Comparison of ENCODE assay signal across 1 cellular context in genomic region chr2:207166349-207167128, GRCh38.
TF ChIP-seq lines count a peak whose summit lies in the region.

No MANE protein-coding gene starts in this region.

TF ChIP-seq in GM12878, 131 proteins besides CTCF, POLR2A, EP300 and RAD21 (continued from another document and continues in another):
- peak; percentile 64; the same call in 1 of the 2 replicates for TF ChIP-seq PRDM15 (CRISPR knock-in tag; IDR thresholded peaks at IDR 0.05)
- peak; percentile 84 for TF ChIP-seq IKZF1 (conservative IDR thresholded peaks at IDR 0.05)
- 0 out of 2 replicates have a peak, but pooled peaks have one; percentile 21 for TF ChIP-seq WRNIP1 (IDR thresholded peaks at IDR 0.05; ENCODE audit: borderline replicate concordance, low read depth, low read length)
- no peak for TF ChIP-seq SREBF1 (IDR thresholded peaks at IDR 0.05; ENCODE audit: low read length)
- TF ChIP-seq, protein P1, sequence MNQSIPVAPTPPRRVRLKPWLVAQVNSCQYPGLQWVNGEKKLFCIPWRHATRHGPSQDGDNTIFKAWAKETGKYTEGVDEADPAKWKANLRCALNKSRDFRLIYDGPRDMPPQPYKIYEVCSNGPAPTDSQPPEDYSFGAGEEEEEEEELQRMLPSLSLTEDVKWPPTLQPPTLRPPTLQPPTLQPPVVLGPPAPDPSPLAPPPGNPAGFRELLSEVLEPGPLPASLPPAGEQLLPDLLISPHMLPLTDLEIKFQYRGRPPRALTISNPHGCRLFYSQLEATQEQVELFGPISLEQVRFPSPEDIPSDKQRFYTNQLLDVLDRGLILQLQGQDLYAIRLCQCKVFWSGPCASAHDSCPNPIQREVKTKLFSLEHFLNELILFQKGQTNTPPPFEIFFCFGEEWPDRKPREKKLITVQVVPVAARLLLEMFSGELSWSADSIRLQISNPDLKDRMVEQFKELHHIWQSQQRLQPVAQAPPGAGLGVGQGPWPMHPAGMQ (IDR thresholded peaks at IDR 0.05; ENCODE audit: borderline replicate concordance): no peak
- TF ChIP-seq ZNF622 (IDR thresholded peaks at IDR 0.05): no peak
- TF ChIP-seq POU2F2 (IDR thresholded peaks at IDR 0.05; ENCODE audit: borderline replicate concordance, low read depth, low read length): peak; percentile 85; the same call in 2 of the 3 replicates
- 0 out of 2 replicates have a peak, but pooled peaks have one; percentile 8 for TF ChIP-seq SMC3 (IDR thresholded peaks at IDR 0.05; ENCODE audit: borderline replicate concordance, low read length)
- TF ChIP-seq NFXL1 (IDR thresholded peaks at IDR 0.05; ENCODE audit: borderline replicate concordance): no peak
- TF ChIP-seq ATF2 (IDR thresholded peaks at IDR 0.05; ENCODE audit: low read length): no peak
- peak; percentile 73; the same call in 1 of the 2 replicates for TF ChIP-seq TCF3 (IDR thresholded peaks at IDR 0.05; ENCODE audit: borderline replicate concordance, insufficient read depth, low read depth, low read length)
- TF ChIP-seq CHD1 (IDR thresholded peaks at IDR 0.05; ENCODE audit: low read depth, low read length): peak; percentile 75; the same call in 1 of the 2 replicates
- TF ChIP-seq, protein P2, sequence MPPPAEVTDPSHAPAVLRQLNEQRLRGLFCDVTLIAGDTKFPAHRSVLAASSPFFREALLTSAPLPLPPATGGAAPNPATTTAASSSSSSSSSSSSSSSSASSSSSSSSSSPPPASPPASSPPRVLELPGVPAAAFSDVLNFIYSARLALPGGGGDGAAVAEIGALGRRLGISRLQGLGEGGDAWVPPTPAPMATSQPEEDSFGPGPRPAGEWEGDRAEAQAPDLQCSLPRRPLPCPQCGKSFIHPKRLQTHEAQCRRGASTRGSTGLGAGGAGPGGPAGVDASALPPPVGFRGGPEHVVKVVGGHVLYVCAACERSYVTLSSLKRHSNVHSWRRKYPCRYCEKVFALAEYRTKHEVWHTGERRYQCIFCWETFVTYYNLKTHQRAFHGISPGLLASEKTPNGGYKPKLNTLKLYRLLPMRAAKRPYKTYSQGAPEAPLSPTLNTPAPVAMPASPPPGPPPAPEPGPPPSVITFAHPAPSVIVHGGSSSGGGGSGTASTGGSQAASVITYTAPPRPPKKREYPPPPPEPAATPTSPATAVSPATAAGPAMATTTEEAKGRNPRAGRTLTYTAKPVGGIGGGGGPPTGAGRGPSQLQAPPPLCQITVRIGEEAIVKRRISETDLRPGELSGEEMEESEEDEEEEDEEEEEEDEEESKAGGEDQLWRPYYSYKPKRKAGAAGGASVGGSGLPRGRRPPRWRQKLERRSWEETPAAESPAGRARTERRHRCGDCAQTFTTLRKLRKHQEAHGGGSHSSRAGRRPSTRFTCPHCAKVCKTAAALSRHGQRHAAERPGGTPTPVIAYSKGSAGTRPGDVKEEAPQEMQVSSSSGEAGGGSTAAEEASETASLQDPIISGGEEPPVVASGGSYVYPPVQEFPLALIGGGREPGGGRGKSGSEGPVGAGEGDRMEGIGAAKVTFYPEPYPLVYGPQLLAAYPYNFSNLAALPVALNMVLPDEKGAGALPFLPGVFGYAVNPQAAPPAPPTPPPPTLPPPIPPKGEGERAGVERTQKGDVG (CRISPR knock-in tag; IDR thresholded peaks at IDR 0.05): no peak; the same call in 1 of the 2 replicates
- no peak; the same call in 1 of the 2 replicates for TF ChIP-seq SIN3A (IDR thresholded peaks at IDR 0.05; ENCODE audit: low read depth, low read length)
- TF ChIP-seq, protein P3, sequence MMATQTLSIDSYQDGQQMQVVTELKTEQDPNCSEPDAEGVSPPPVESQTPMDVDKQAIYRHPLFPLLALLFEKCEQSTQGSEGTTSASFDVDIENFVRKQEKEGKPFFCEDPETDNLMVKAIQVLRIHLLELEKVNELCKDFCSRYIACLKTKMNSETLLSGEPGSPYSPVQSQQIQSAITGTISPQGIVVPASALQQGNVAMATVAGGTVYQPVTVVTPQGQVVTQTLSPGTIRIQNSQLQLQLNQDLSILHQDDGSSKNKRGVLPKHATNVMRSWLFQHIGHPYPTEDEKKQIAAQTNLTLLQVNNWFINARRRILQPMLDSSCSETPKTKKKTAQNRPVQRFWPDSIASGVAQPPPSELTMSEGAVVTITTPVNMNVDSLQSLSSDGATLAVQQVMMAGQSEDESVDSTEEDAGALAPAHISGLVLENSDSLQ (IDR thresholded peaks at IDR 0.05): no peak
- TF ChIP-seq RAD51 (IDR thresholded peaks at IDR 0.05): no peak
- TF ChIP-seq SPI1 (IDR thresholded peaks at IDR 0.05; ENCODE audit: borderline replicate concordance, insufficient read depth, low read depth, low read length): peak; percentile 71; the same call in 1 of the 2 replicates
- TF ChIP-seq BHLHE40 (IDR thresholded peaks at IDR 0.05; ENCODE audit: borderline replicate concordance in 1 of 2, low read depth in 2 of 2, low read length in 1 of 2): peak in 1 of 2 experiments; percentile 43; a peak in 2 of 4 replicates
- 0 out of 2 replicates have a peak, but pooled peaks have one; percentile 35 for TF ChIP-seq ZSCAN29 (IDR thresholded peaks at IDR 0.05)
- peak; percentile 97 for TF ChIP-seq POLR2AphosphoS5 (IDR thresholded peaks at IDR 0.05; ENCODE audit: low read length)
- TF ChIP-seq TBL1XR1 (IDR thresholded peaks at IDR 0.05; ENCODE audit: low read depth, low read length): 0 out of 2 replicates have a peak, but pooled peaks have one; percentile 44
- TF ChIP-seq ELK1 (IDR thresholded peaks at IDR 0.05; ENCODE audit: low read depth, low read length): peak; percentile 4
- TF ChIP-seq ZNF687 (IDR thresholded peaks at IDR 0.05): peak; percentile 81
- peak; percentile 72; the same call in 1 of the 2 replicates for TF ChIP-seq FOXM1 (IDR thresholded peaks at IDR 0.05; ENCODE audit: low read depth, low read length)
- TF ChIP-seq EED (IDR thresholded peaks at IDR 0.05; ENCODE audit: low read depth): no peak
- 0 out of 2 replicates have a peak, but pooled peaks have one; percentile 8 for TF ChIP-seq MTA2 (IDR thresholded peaks at IDR 0.05; ENCODE audit: low read depth)
- TF ChIP-seq NR2C1 (IDR thresholded peaks at IDR 0.05): peak; percentile 47
- peak; percentile 97 for TF ChIP-seq POLR2AphosphoS2 (IDR thresholded peaks at IDR 0.05; ENCODE audit: low read depth, low read length)
- TF ChIP-seq PBX3 (IDR thresholded peaks at IDR 0.05; ENCODE audit: insufficient replicate concordance, low read depth, low read length): peak; percentile 2
- 0 out of 2 replicates have a peak, but pooled peaks have one; percentile 46 for TF ChIP-seq ZNF24 (IDR thresholded peaks at IDR 0.05)
- peak; percentile 67 for TF ChIP-seq CBFB (IDR thresholded peaks at IDR 0.05; ENCODE audit: low read depth)
- TF ChIP-seq MTA3 (IDR thresholded peaks at IDR 0.05; ENCODE audit: borderline replicate concordance, low read length): peak; percentile 23; the same call in 1 of the 2 replicates
- peak; percentile 95 for TF ChIP-seq DPF2 (IDR thresholded peaks at IDR 0.05)
- TF ChIP-seq PML (IDR thresholded peaks at IDR 0.05; ENCODE audit: low read length): peak; percentile 97
- peak; percentile 50 for TF ChIP-seq YY1 (IDR thresholded peaks at IDR 0.05; ENCODE audit: low read depth, low read length)
- TF ChIP-seq BCLAF1 (IDR thresholded peaks at IDR 0.05): 0 out of 2 replicates have a peak, but pooled peaks have one; percentile 26
- peak; percentile 98 for TF ChIP-seq ZNF207 (IDR thresholded peaks at IDR 0.05; ENCODE audit: borderline replicate concordance)
